Comparison of ENCODE assay signal across 13 cellular contexts in genomic region chrX:106917830-106918500, GRCh38. TPM values are rescaled to one million over a fixed set of nuclear protein-coding genes. Genes with fewer than 3 reads are reported as not detected.
DNase-seq lines count a peak whose midpoint lies in the region; ATAC-seq and TF ChIP-seq lines count a peak whose summit lies in the region.
"Had no signal": no experiment of that assay in that cellular context is flagged by ENCODE, and none has a peak within 500 bp of the region (broad histone marks: within the 10 kb centered on the region; RNA-seq: fewer than 3 reads in every experiment).

No MANE protein-coding gene starts in this region.

- in situ Hi-C loops in Caki2 (cut with HindIII; ENCODE audit: low pct_unique_long_range_greater_than_20kb, low sequenced_read_pairs) = no loop called here

- H3K27me3 ChIP-seq in foreskin keratinocyte (no peaks in the 10 kb centered on the region), left lung (peaks cover 0 to 10% of the 10 kb centered on the region in 2 donors)
- H3K27me3 ChIP-seq: cardiac muscle cell had no signal

- no peaks in the 10 kb centered on the region for H3K36me3 ChIP-seq in left lung
- H3K36me3 ChIP-seq: cardiac muscle cell had no signal

- H3K4me1 ChIP-seq in foreskin keratinocyte (peaks cover 10% of the 10 kb centered on the region), left lung (no peaks in the 10 kb centered on the region)

- H3K27ac ChIP-seq in foreskin keratinocyte (no peak overlapping the region), left lung (no peak overlapping the region)
- H3K27ac ChIP-seq: cardiac muscle cell, skin epidermis had no signal

- peak; percentile 65 for DNase-seq in Caki2 (ENCODE audit: low read depth)
- peak; percentile 55 for DNase-seq in HFF-Myc (ENCODE audit: extremely low read depth, low read depth)
- DNase-seq in SW480 (ENCODE audit: low spot score) = peak; percentile 48
- peak; percentile 48 to 81 for DNase-seq in foreskin keratinocyte
- DNase-seq in Ammon's horn (ENCODE audit: low spot score) = no peak
- DNase-seq in NCI-H345 (lab: John Stamatoyannopoulos, UW) = no peak
- DNase-seq in GM19238 (ENCODE audit: insufficient read length, low spot score) = no peak
- no peak for DNase-seq in left lung
- DNase-seq: NCI-H1436 treated with DMSO at 0.1 percent for 48 hours had no signal

- ATAC-seq in foreskin keratinocyte (peak; percentile 88), left lung (no peak)

- TF ChIP-seq CTCF in HFF-Myc (IDR thresholded peaks at IDR 0.05; ENCODE audit: low read depth, low read length, missing control alignments) = no peak
- TF ChIP-seq CTCF in foreskin keratinocyte (conservative IDR thresholded peaks at IDR 0.05) = no peak
- TF ChIP-seq CTCF in left lung (IDR thresholded peaks at IDR 0.05) = no peak

- no peak overlapping the region for H3K4me3 ChIP-seq in HFF-Myc (replicated peaks; ENCODE audit: low read depth, low read length)
- H3K4me3 ChIP-seq in left lung = no peak overlapping the region
- H3K4me3 ChIP-seq: cardiac muscle cell, skin epidermis had no signal

- intact Hi-C loops in left lung (cut with DNase I) = no loop called here

- no peaks in the 10 kb centered on the region for H3K9me3 ChIP-seq in left lung

RNA-seq across cellular contexts. Expression of gene CLDN2, which starts 2.2 kb away (rescaled TPM):
- total RNA-seq in Caki2 (2014; rRNA removed; shearing (Covaris generic); ENCODE audit: low replicate concordance) = 23.0 and 26.3 TPM in 2 replicates
- total RNA-seq in foreskin keratinocyte (not detected in 2 replicates), left lung (1 to 10 TPM in 1 of 2 donors, under 1 TPM in 1; 0.16 to 2.9 TPM)
- polyA plus RNA-seq in foreskin keratinocyte = not detected in 2 replicates
- total RNA-seq: T-helper 2 cell treated with Interferon-gamma antibody and Interleukin-4, amounts not matched to agents 100 ng/mL and 5 ng/mL, for 36 hours had no signal

RNA-seq across cellular contexts. Expression of gene RIPPLY1, which starts 14.8 kb away (rescaled TPM):
- total RNA-seq in Caki2 (2014; rRNA removed; shearing (Covaris generic); ENCODE audit: low replicate concordance) = not detected in 2 replicates
- total RNA-seq in foreskin keratinocyte (not detected in 2 replicates), left lung (not detected)
- polyA plus RNA-seq in foreskin keratinocyte = not detected in 2 replicates
- total RNA-seq: cardiac muscle cell; subcutaneous adipose tissue; T-helper 2 cell treated with Interferon-gamma antibody and Interleukin-4, amounts not matched to agents 100 ng/mL and 5 ng/mL, for 36 hours had no signal

Comparison
In these comparisons a context has a peak if more than half of its experiments do, and no peak if none do; other contexts are left out.
1. DNase-seq: peak in Caki2 (single experiment), HFF-Myc (single experiment), SW480 (single experiment) and foreskin keratinocyte (2 of 2); none in Ammon's horn (single experiment), NCI-H345 (single experiment), GM19238 (single experiment) and left lung (0 of 2).